23 cellular contexts compared by ENCODE assay signal in genomic region chr2:129744649-129745048, GRCh38.
A peak's percentile ranks its signal among the peaks of the same experiment; 100 is the strongest.
DNase-seq lines count a peak whose midpoint lies in the region; TF ChIP-seq lines count a peak whose summit lies in the region.
"Had no signal": no experiment of that assay in that cellular context is flagged by ENCODE, and none has a peak within 500 bp of the region (broad histone marks: within the 10 kb centered on the region; RNA-seq: fewer than 3 reads in every experiment).

No MANE protein-coding gene starts in this region.

- no peak overlapping the region for H3K4me3 Mint-ChIP-seq in neural progenitor cell
- H3K4me3 Mint-ChIP-seq: activated CD4-positive, alpha-beta T cell treated with anti-CD3 and anti-CD28 coated beads, Interleukin-2, amount 10 ng/mL, durations not matched to agents 7 days and 5 days; type B pancreatic cell had no signal

- TF ChIP-seq EP300 in Ishikawa (IDR thresholded peaks at IDR 0.05; ENCODE audit: borderline replicate concordance) (no peak; the same call in 1 of the 2 replicates), transverse colon (IDR thresholded peaks at IDR 0.05; ENCODE audit: low read depth) (no peak)

- H3K9me3 ChIP-seq in left ventricle myocardium inferior (replicated peaks) (no peaks in the 10 kb centered on the region), neural progenitor cell (ENCODE audit: low read depth) (no peaks in the 10 kb centered on the region), transverse colon (no peaks in the 10 kb centered on the region)
- H3K9me3 ChIP-seq: BLaER1 had no signal

- H3K27ac Mint-ChIP-seq in neural progenitor cell, result no peak overlapping the region
- H3K27ac Mint-ChIP-seq: activated CD4-positive, alpha-beta T cell treated with anti-CD3 and anti-CD28 coated beads, Interleukin-2, amount 10 ng/mL, durations not matched to agents 7 days and 5 days; type B pancreatic cell had no signal

- peak; percentile 73 for TF ChIP-seq RAD21 in Ishikawa (IDR thresholded peaks at IDR 0.05; ENCODE audit: low read depth)

- in situ Hi-C loops in transverse colon (cut with MboI; ENCODE audit: low pct_ligation_motif_present in 1 of 4, low pct_unique_long_range_greater_than_20kb in 1 of 4, low sequenced_read_pairs in 3 of 4), result no loop called here

- H3K4me1 ChIP-seq in left ventricle myocardium inferior (no peaks in the 10 kb centered on the region), neural progenitor cell (no peaks in the 10 kb centered on the region), transverse colon (no peaks in the 10 kb centered on the region)

- no peaks in the 10 kb centered on the region for H3K36me3 Mint-ChIP-seq in neural progenitor cell
- H3K36me3 Mint-ChIP-seq: type B pancreatic cell had no signal

- DNase-seq in ELF-1 (ENCODE audit: low read depth, low spot score) (peak; percentile 63), left ventricle myocardium inferior (peak; percentile 36), neural progenitor cell (ENCODE audit: low spot score) (peak; percentile 71), SK-N-DZ (ENCODE audit: low spot score) (no peak), transverse colon (no peak)
- DNase-seq in activated effector memory CD4-positive, alpha-beta T cell treated with anti-CD3 and anti-CD28 coated beads, Interleukin-2, amount 50 U/mL, for 16 hours, result no peak
- DNase-seq in stimulated activated CD4-positive, alpha-beta T cell treated with anti-CD3 and anti-CD28 coated beads, Interleukin-4, amount 100 ng/mL, for 1 hour, result no peak
- DNase-seq: activated CD4-positive, alpha-beta T cell treated with anti-CD3 and anti-CD28 coated beads, Interleukin-2, amount 10 ng/mL, durations not matched to agents 7 days and 5 days; activated naive CD4-positive, alpha-beta T cell treated with Interleukin-2 at 50 U/mL for 16 hours; activated T-cell treated with anti-CD3 and anti-CD28 coated beads, Interleukin-2, amount 50 U/mL, for 48 hours; cerebellar nuclear complex; NCI-H1417; NCI-H446 treated with DMSO at 0.1 percent for 48 hours; occipital lobe; PC-9; SHP77 treated with DMSO at 0.1 percent for 48 hours; stimulated activated CD4-positive, alpha-beta T cell treated with anti-CD3 and anti-CD28 coated beads, Interleukin-2, amount 100 ng/mL, for 24 hours; T1000 had no signal

- 70% methylated on average over 8 of the region's 8 CpGs; no CpG with 5 or more reads in 1 of the 2 donors for WGBS in transverse colon (ENCODE audit: low coverage in 1 of 2), 2 donors

- no peak for TF ChIP-seq POLR2A in transverse colon (IDR thresholded peaks at IDR 0.05)

- peaks cover 3% of the 10 kb centered on the region for H3K9me3 Mint-ChIP-seq in neural progenitor cell
- H3K9me3 Mint-ChIP-seq: activated CD4-positive, alpha-beta T cell treated with anti-CD3 and anti-CD28 coated beads, Interleukin-2, amount 10 ng/mL, durations not matched to agents 7 days and 5 days had no signal

- H3K27me3 ChIP-seq in left ventricle myocardium inferior (ENCODE audit: low read depth), result peaks cover 6% of the 10 kb centered on the region
- no peaks in the 10 kb centered on the region for H3K27me3 ChIP-seq in neural progenitor cell
- H3K27me3 ChIP-seq in transverse colon, result no peaks in the 10 kb centered on the region
- H3K27me3 ChIP-seq: BLaER1 had no signal

- peak overlapping the region; percentile 23 for H2AFZ ChIP-seq in neural progenitor cell (replicated peaks)
- H2AFZ ChIP-seq: PC-9 had no signal

- H3F3A ChIP-seq in neural progenitor cell (ENCODE audit: low read depth), result no peaks in the 10 kb centered on the region

- H3K27me3 Mint-ChIP-seq in neural progenitor cell (ENCODE audit: insufficient read depth, low read depth), result no peaks in the 10 kb centered on the region

- H3K27ac ChIP-seq in left ventricle myocardium inferior (replicated peaks) (no peak overlapping the region), neural progenitor cell (no peak overlapping the region), transverse colon (no peak overlapping the region)
- H3K27ac ChIP-seq: BLaER1, KMS-11, PC-9 had no signal

- peaks cover 10% of the 10 kb centered on the region for H3K4me1 Mint-ChIP-seq in neural progenitor cell
- H3K4me1 Mint-ChIP-seq: activated CD4-positive, alpha-beta T cell treated with anti-CD3 and anti-CD28 coated beads, Interleukin-2, amount 10 ng/mL, durations not matched to agents 7 days and 5 days had no signal

- H3K79me2 ChIP-seq in neural progenitor cell (ENCODE audit: low read depth), result no peaks in the 10 kb centered on the region

- no peak overlapping the region for H3K4me2 ChIP-seq in neural progenitor cell
- H3K4me2 ChIP-seq: BLaER1, KMS-11, PC-9, smooth muscle cell had no signal

- no peaks in the 10 kb centered on the region for H4K20me1 ChIP-seq in neural progenitor cell (ENCODE audit: low read depth)
- H4K20me1 ChIP-seq: BLaER1 had no signal

- H3K9ac ChIP-seq in neural progenitor cell, result no peak overlapping the region
- H3K9ac ChIP-seq: BLaER1, KMS-11 had no signal

- intact Hi-C loops in left ventricle myocardium inferior (cut with micrococcal nuclease) (no loop called here), transverse colon (cut with DNase I; ENCODE audit: low total_unique reads) (no loop called here)

- H3K36me3 ChIP-seq in left ventricle myocardium inferior (no peaks in the 10 kb centered on the region), neural progenitor cell (no peaks in the 10 kb centered on the region), transverse colon (no peaks in the 10 kb centered on the region)
- H3K36me3 ChIP-seq: BLaER1 had no signal

- TF ChIP-seq CTCF in left ventricle myocardium inferior (IDR thresholded peaks at IDR 0.05; ENCODE audit: borderline replicate concordance) (no peak), neural progenitor cell (IDR thresholded peaks at IDR 0.05) (peak; percentile 45), transverse colon (IDR thresholded peaks at IDR 0.05) (no peak)

- H3K4me3 ChIP-seq in left ventricle myocardium inferior (no peak overlapping the region), neural progenitor cell (no peak overlapping the region), transverse colon (no peak overlapping the region)
- H3K4me3 ChIP-seq: BLaER1, PC-9, smooth muscle cell had no signal

TF ChIP-seq in Ishikawa, 13 proteins besides CTCF, POLR2A, EP300 and RAD21:
- TF ChIP-seq ZBTB7A (IDR thresholded peaks at IDR 0.05; ENCODE audit: low read depth), result peak; percentile 47; the same call in 1 of the 2 replicates
- TF ChIP-seq CREB1 (IDR thresholded peaks at IDR 0.05; ENCODE audit: low read depth), result no peak
- TF ChIP-seq NFIC (IDR thresholded peaks at IDR 0.05), result peak; percentile 63
- peak; percentile 75 for TF ChIP-seq TCF12 (IDR thresholded peaks at IDR 0.05; ENCODE audit: low read depth)

Comparison
In these comparisons a context has a peak if more than half of its experiments do, and no peak if none do; other contexts are left out.
1. DNase-seq: peak in ELF-1 (single experiment), left ventricle myocardium inferior (single experiment) and neural progenitor cell (single experiment); none in activated effector memory CD4-positive, alpha-beta T cell treated with anti-CD3 and anti-CD28 coated beads, Interleukin-2, amount 50 U/mL, for 16 hours (single experiment), SK-N-DZ (single experiment), stimulated activated CD4-positive, alpha-beta T cell treated with anti-CD3 and anti-CD28 coated beads, Interleukin-4, amount 100 ng/mL, for 1 hour (single experiment) and transverse colon (single experiment).